8 cellular contexts compared by ENCODE assay signal in genomic region chr2:24050041-24050655, GRCh38. TPM values are rescaled to one million over a fixed set of nuclear protein-coding genes. Genes with fewer than 3 reads are reported as not detected.
DNase-seq lines count a peak whose midpoint lies in the region; ATAC-seq, FAIRE-seq and TF ChIP-seq lines count a peak whose summit lies in the region.

No MANE protein-coding gene starts in this region.

- TF ChIP-seq CTCF in right atrium auricular region (IDR thresholded peaks at IDR 0.05): no peak

- H3K27ac ChIP-seq in right atrium auricular region: peak overlapping the region; percentile 52 to 56

- no peak for FAIRE-seq in urothelium cell line (lab: Jason Lieb, UNC)

- intact Hi-C loops in sciatic nerve (cut with DNase I): no loop called here

- peak overlapping the region; percentile 67 to 79 for H3K4me3 ChIP-seq in right atrium auricular region

- H3K4me1 ChIP-seq in right atrium auricular region: peaks cover 0 to 26% of the 10 kb centered on the region in 2 donors

- H3K9me3 ChIP-seq in right atrium auricular region: no peaks in the 10 kb centered on the region

- ATAC-seq in sciatic nerve: peak; percentile 3
- no peak for ATAC-seq in HG02798 (IDR thresholded peaks at IDR 0.05; ENCODE audit: poor library complexity, unreplicated experiment)

- no peaks in the 10 kb centered on the region for H3K27me3 ChIP-seq in right atrium auricular region

- peak; percentile 64 for DNase-seq in activated effector memory CD4-positive, alpha-beta T cell treated with anti-CD3 and anti-CD28 coated beads, Interleukin-2, amount 50 U/mL, for 16 hours
- no peak for DNase-seq in activated effector memory CD4-positive, alpha-beta T cell treated with Interleukin-2 at 50 U/mL for 16 hours
- DNase-seq in activated T-cell treated with anti-CD3 and anti-CD28 coated beads, Interleukin-2, amount 50 U/mL, for 48 hours: peak; percentile 24 to 36
- DNase-seq in right atrium auricular region (ENCODE audit: low spot score) (peak; percentile 60), sciatic nerve (ENCODE audit: low spot score) (peak; percentile 70), urothelium cell line (ENCODE audit: low spot score) (no peak), SKM-1 treated with dmso at 0.1 percent for 144 hours (lab: John Stamatoyannopoulos, UW; ENCODE audit: unreplicated experiment) (no peak)

- H3K36me3 ChIP-seq in right atrium auricular region: no peaks in the 10 kb centered on the region

RNA-seq across cellular contexts. Expression of gene FKBP1B, which starts 0.6 kb away (rescaled TPM):
- total RNA-seq in right atrium auricular region (1 to 10 TPM; 5.0 to 8.5 TPM), sciatic nerve (11.1 TPM)

RNA-seq across cellular contexts. Expression of gene WDCP, which starts 3.0 kb away (rescaled TPM):
- total RNA-seq in right atrium auricular region (1 to 10 TPM; 2.7 to 3.6 TPM), sciatic nerve (11.8 TPM)

RNA-seq across cellular contexts. Expression of gene SF3B6, which starts 26.0 kb away (rescaled TPM):
- total RNA-seq in right atrium auricular region: 10 to 100 TPM; 71.2 to 74.8 TPM
- 62.5 TPM for total RNA-seq in sciatic nerve

RNA-seq across cellular contexts. Expression of gene TP53I3, which starts 34.5 kb away (rescaled TPM):
- 1 to 10 TPM; 8.0 to 8.7 TPM for total RNA-seq in right atrium auricular region
- total RNA-seq in sciatic nerve: 25.3 TPM

RNA-seq across cellular contexts. Expression of gene MFSD2B, which starts 40.3 kb away (rescaled TPM):
- total RNA-seq in right atrium auricular region (under 1 TPM in 1 of 2 donors, not detected in 1; 0.30 TPM), sciatic nerve (0.67 TPM)

Comparison
In these comparisons a context has a peak if more than half of its experiments do, and no peak if none do; other contexts are left out.
1. DNase-seq: peak in activated effector memory CD4-positive, alpha-beta T cell treated with anti-CD3 and anti-CD28 coated beads, Interleukin-2, amount 50 U/mL, for 16 hours (single experiment), activated T-cell treated with anti-CD3 and anti-CD28 coated beads, Interleukin-2, amount 50 U/mL, for 48 hours (2 of 2), right atrium auricular region (single experiment) and sciatic nerve (single experiment); none in activated effector memory CD4-positive, alpha-beta T cell treated with Interleukin-2 at 50 U/mL for 16 hours (single experiment), urothelium cell line (single experiment) and SKM-1 treated with dmso at 0.1 percent for 144 hours (single experiment).